In genomic region chr5:133523013-133523658, GRCh38 we compare ENCODE assay signal across 17 cellular contexts.
"Had no signal": no experiment of that assay in that cellular context is flagged by ENCODE, and none has a peak within 500 bp of the region (broad histone marks: within the 10 kb centered on the region; RNA-seq: fewer than 3 reads in every experiment).

No MANE protein-coding gene starts in this region.

- H3K36me3 Mint-ChIP-seq: activated naive CD4-positive, alpha-beta T cell treated with anti-CD3 and anti-CD28 coated beads, Interleukin-2, amount 50 U/mL, for 24 hours had no signal

- H3K9me3 Mint-ChIP-seq: activated naive CD4-positive, alpha-beta T cell treated with anti-CD3 and anti-CD28 coated beads, Interleukin-2, amount 50 U/mL, for 24 hours; activated T-cell treated with anti-CD3 and anti-CD28 coated beads, Interleukin-2, amount 50 U/mL, for 4 hours; endodermal cell had no signal

- DNase-seq: activated CD4-positive, alpha-beta T cell treated with anti-CD3 and anti-CD28 coated beads for 1 hour; activated CD4-positive, alpha-beta T cell treated with anti-CD3 and anti-CD28 coated beads, Interleukin-2, amount 50 U/mL, for 4 hours; activated effector memory CD4-positive, alpha-beta T cell treated with anti-CD3 and anti-CD28 coated beads, Interleukin-2, amount 50 U/mL, for 16 hours; activated T-cell treated with anti-CD3 and anti-CD28 coated beads, Interleukin-2, amount 50 U/mL, for 4 hours; adrenal gland; dermis blood vessel endothelial cell; endodermal cell; heart left ventricle; left cardiac atrium; midbrain; pancreas; sigmoid colon; stimulated activated CD4-positive, alpha-beta T cell treated with anti-CD3 and anti-CD28 coated beads, Interleukin-1b, Interleukin-23, amount 100 ng/mL, for 48 hours; tibial artery had no signal

- H3K36me3 ChIP-seq: adrenal gland, heart left ventricle, pancreas, sigmoid colon, tibial artery, vagina had no signal

- ATAC-seq: activated T-cell treated with anti-CD3 and anti-CD28 coated beads, Interleukin-2, amount 50 U/mL, for 4 hours; heart left ventricle; pancreas had no signal

- H3K4me3 ChIP-seq: adrenal gland, heart left ventricle, lung, pancreas, sigmoid colon, tibial artery, vagina had no signal

- H3K27ac ChIP-seq: adrenal gland, heart left ventricle, pancreas, sigmoid colon, tibial artery, vagina had no signal

- H3K4me3 Mint-ChIP-seq: activated naive CD4-positive, alpha-beta T cell treated with anti-CD3 and anti-CD28 coated beads, Interleukin-2, amount 50 U/mL, for 24 hours; activated T-cell treated with anti-CD3 and anti-CD28 coated beads, Interleukin-2, amount 50 U/mL, for 4 hours; endodermal cell had no signal

- H3K4me1 ChIP-seq: adrenal gland, pancreas, vagina had no signal

- H3K27me3 ChIP-seq: adrenal gland, pancreas, sigmoid colon, tibial artery, vagina had no signal

- H3K4me1 Mint-ChIP-seq: activated naive CD4-positive, alpha-beta T cell treated with anti-CD3 and anti-CD28 coated beads, Interleukin-2, amount 50 U/mL, for 24 hours had no signal

- H3K27ac Mint-ChIP-seq: activated naive CD4-positive, alpha-beta T cell treated with anti-CD3 and anti-CD28 coated beads, Interleukin-2, amount 50 U/mL, for 24 hours; endodermal cell had no signal
